Comparison of ENCODE assay signal across 1 cellular context in genomic region chr16:29346796-29347580, GRCh38. TPM values are rescaled to one million over a fixed set of nuclear protein-coding genes. Genes with fewer than 3 reads are reported as not detected.
"Had no signal": no experiment of that assay in that cellular context is flagged by ENCODE, and none has a peak within 500 bp of the region (broad histone marks: within the 10 kb centered on the region; RNA-seq: fewer than 3 reads in every experiment).

No MANE protein-coding gene starts in this region.

RNA-seq across cellular contexts. Expression of gene NPIPB11, which starts 59.5 kb away (rescaled TPM):
- total RNA-seq: skeletal muscle tissue had no signal
